Comparison of ENCODE assay signal across 8 cellular contexts in the genomic region with DNA sequence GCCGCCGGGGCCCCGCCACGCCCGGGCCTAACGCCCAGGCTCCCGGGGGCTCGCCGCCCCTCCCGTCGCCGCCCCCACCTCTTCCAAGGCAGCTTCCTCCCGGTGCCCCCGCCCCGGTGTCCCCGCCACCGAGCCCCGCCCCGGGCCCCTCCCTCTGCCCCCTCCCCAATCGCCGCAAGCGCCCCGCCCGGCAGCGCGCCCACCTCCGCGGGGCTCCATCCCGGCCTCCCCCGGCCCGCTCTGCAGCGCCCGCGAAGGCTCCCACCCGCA. TPM values are rescaled to one million over a fixed set of nuclear protein-coding genes. Genes with fewer than 3 reads are reported as not detected.
A peak's percentile ranks its signal among the peaks of the same experiment; 100 is the strongest.
DNase-seq lines count a peak whose midpoint lies in the region; ATAC-seq and TF ChIP-seq lines count a peak whose summit lies in the region.

No MANE protein-coding gene starts in this region.

- peak overlapping the region; percentile 75 for H3K27ac ChIP-seq in cingulate gyrus (ENCODE audit: low read depth, low read length)

- CTCF ChIA-PET in GM10248 (lab: Yijun Ruan, JAX), result interaction anchor here (1.5 kb wide), 1 partner anchor 9 kb away, joined by 3 read pairs; no protein-coding TSS in a partner anchor

- in situ Hi-C loops in ACHN (cut with HindIII; ENCODE audit: low pct_ligation_motif_present, low pct_unique_long_range_greater_than_20kb, low sequenced_read_pairs), result no loop called here

- peak; percentile 28 for ATAC-seq in GM21737 (IDR thresholded peaks at IDR 0.05; ENCODE audit: unreplicated experiment)

- POLR2A ChIA-PET in GM10248 (lab: Yijun Ruan, JAX), result no interaction called here

- no peak for TF ChIP-seq CTCF in GM10248 (IDR thresholded peaks at IDR 0.05; ENCODE audit: control extremely low read depth, extremely low read depth, low read depth, missing control alignments)

- peak; percentile 81 for DNase-seq in GM10248 (ENCODE audit: extremely low spot score)
- peak; percentile 83 for DNase-seq in NCI-H2227 (lab: John Stamatoyannopoulos, UW; ENCODE audit: unreplicated experiment)
- peak; percentile 20 for DNase-seq in mucosa of gallbladder (ENCODE audit: low spot score)
- DNase-seq in activated CD8-positive, alpha-beta memory T cell treated with anti-CD3 and anti-CD28 coated beads, Interleukin-2, amount 50 U/mL, for 4 hours, result no peak
- no peak for DNase-seq in ACHN
- no peak for DNase-seq in activated effector memory CD4-positive, alpha-beta T cell treated with anti-CD3 and anti-CD28 coated beads, Interleukin-2, amount 50 U/mL, for 16 hours

RNA-seq across cellular contexts. Expression of a gene that starts 0.2 kb away (rescaled TPM):
- 158 TPM for total RNA-seq in mucosa of gallbladder

RNA-seq across cellular contexts. Expression of a gene that starts 50.4 kb away (rescaled TPM):
- 76.8 TPM for total RNA-seq in mucosa of gallbladder

Comparison
In these comparisons a context has a peak if more than half of its experiments do, and no peak if none do; other contexts are left out.
1. DNase-seq: peak in GM10248 (single experiment), NCI-H2227 (single experiment) and mucosa of gallbladder (single experiment); none in activated CD8-positive, alpha-beta memory T cell treated with anti-CD3 and anti-CD28 coated beads, Interleukin-2, amount 50 U/mL, for 4 hours (single experiment), ACHN (single experiment) and activated effector memory CD4-positive, alpha-beta T cell treated with anti-CD3 and anti-CD28 coated beads, Interleukin-2, amount 50 U/mL, for 16 hours (single experiment).